Comparison of ENCODE assay signal across 1 cellular context in the genomic region with DNA sequence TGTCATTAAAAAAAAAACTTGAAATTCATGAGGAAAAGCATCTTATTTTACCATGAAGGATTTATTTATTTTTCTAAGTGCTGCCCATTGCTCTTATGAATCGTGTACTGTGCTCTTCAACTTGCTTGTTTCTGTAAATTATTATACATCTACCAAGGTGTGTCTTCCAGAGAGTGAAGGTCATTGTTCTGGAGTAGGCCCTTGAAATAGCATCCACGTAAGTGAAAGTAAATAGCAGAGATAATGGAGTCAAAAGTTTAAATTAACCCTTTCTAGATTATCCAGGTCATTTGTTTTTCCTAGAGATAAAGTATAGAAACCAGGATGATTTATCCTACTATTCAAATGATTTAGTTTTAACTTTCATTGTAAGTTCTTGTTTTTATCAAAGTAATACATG.
TF ChIP-seq lines count a peak whose summit lies in the region.

No MANE protein-coding gene starts in this region.

TF ChIP-seq in liver, 16 proteins besides CTCF, POLR2A, EP300 and RAD21 (continued from another document):
- no peak for TF ChIP-seq GABPA (IDR thresholded peaks at IDR 0.05 in 1 of 2, conservative IDR thresholded peaks at IDR 0.05 in 1 of 2)
- TF ChIP-seq RXRA (IDR thresholded peaks at IDR 0.05): peak; percentile 70 to 92
